Comparison of ENCODE assay signal across 8 cellular contexts in genomic region chr10:86693721-86694369, GRCh38. TPM values are rescaled to one million over a fixed set of nuclear protein-coding genes. Genes with fewer than 3 reads are reported as not detected.
DNase-seq lines count a peak whose midpoint lies in the region; ATAC-seq and TF ChIP-seq lines count a peak whose summit lies in the region.

No MANE protein-coding gene starts in this region.

- H3K4me2 ChIP-seq in OCI-LY3 (ENCODE audit: low read length), result no peak overlapping the region
- H3K4me2 ChIP-seq in hepatocyte, result peak overlapping the region; percentile 30

- DNase-seq in natural killer cell, result no peak
- no peak for DNase-seq in natural killer cell treated with Interleukin-12 subunit alpha and Interleukin-12 subunit beta and Interleukin-15 and Interleukin-18, amount 100 ng/mL, for 72 hours (ENCODE audit: low spot score)
- peak; percentile 57 for DNase-seq in activated naive CD4-positive, alpha-beta T cell treated with anti-CD3 and anti-CD28 coated beads, Interleukin-2, amount 10 ng/mL, durations not matched to agents 7 days and 5 days
- peak; percentile 77 for DNase-seq in hepatocyte (ENCODE audit: low spot score)
- DNase-seq in stimulated activated CD4-positive, alpha-beta T cell treated with anti-CD3 and anti-CD28 coated beads, Interleukin-4, amount 100 ng/mL, for 24 hours, result peak; percentile 32
- DNase-seq in DMS153 treated with DMSO at 0.1 percent for 48 hours (lab: John Stamatoyannopoulos, UW; ENCODE audit: unreplicated experiment), result no peak
- no peak for DNase-seq in T1000 (lab: John Stamatoyannopoulos, UW)

- WGBS in hepatocyte (ENCODE audit: low lambda C conversion rate, missing lambda C conversion rate), result 20% methylated on average over 10 of the region's 10 CpGs

- H2AFZ ChIP-seq in OCI-LY3 (ENCODE audit: low read depth, low read length) (peak overlapping the region; percentile 36; the same call in 1 of the 2 replicates), hepatocyte (peak overlapping the region; percentile 12)

- CTCF ChIA-PET in activated naive CD4-positive, alpha-beta T cell treated with anti-CD3 and anti-CD28 coated beads, Interleukin-2, amount 10 ng/mL, durations not matched to agents 7 days and 5 days (lab: Charles Lee), result interaction anchor here (0.8 to 3.9 kb wide), 7 partner anchors 9 to 267 kb away, joined by 3 to 34 read pairs (median 5); no protein-coding TSS in a partner anchor

- H3K9me2 ChIP-seq in hepatocyte (replicated peaks; ENCODE audit: insufficient read depth), result no peaks in the 10 kb centered on the region

- H3K27ac ChIP-seq in OCI-LY3 (ENCODE audit: low read length), result no peak overlapping the region
- H3K27ac ChIP-seq in hepatocyte, result no peak overlapping the region

- H3K4me1 ChIP-seq in OCI-LY3 (ENCODE audit: low read length), result no peaks in the 10 kb centered on the region
- peaks cover 5% of the 10 kb centered on the region for H3K4me1 ChIP-seq in hepatocyte (ENCODE audit: insufficient read depth)

- peaks cover 0 to 4% of the 10 kb centered on the region in 2 donors for H3K4me1 Mint-ChIP-seq in natural killer cell
- peaks cover 0 to 4% of the 10 kb centered on the region in 2 donors for H3K4me1 Mint-ChIP-seq in natural killer cell treated with Interleukin-12 subunit alpha and Interleukin-12 subunit beta and Interleukin-15 and Interleukin-18, amount 100 ng/mL, for 72 hours (ENCODE audit: low read depth in 2 of 2)
- no peaks in the 10 kb centered on the region for H3K4me1 Mint-ChIP-seq in activated naive CD4-positive, alpha-beta T cell treated with anti-CD3 and anti-CD28 coated beads, Interleukin-2, amount 10 ng/mL, durations not matched to agents 7 days and 5 days

- H3K4me3 ChIP-seq in OCI-LY3 (ENCODE audit: low read length), result no peak overlapping the region
- H3K4me3 ChIP-seq in hepatocyte, result no peak overlapping the region

- intact Hi-C loops in natural killer cell (cut with micrococcal nuclease), result no loop called here

- peaks cover 0 to 8% of the 10 kb centered on the region in 2 donors for H3K27me3 Mint-ChIP-seq in natural killer cell (ENCODE audit: low read depth in 2 of 2)
- peaks cover 0 to 7% of the 10 kb centered on the region in 2 donors for H3K27me3 Mint-ChIP-seq in natural killer cell treated with Interleukin-12 subunit alpha and Interleukin-12 subunit beta and Interleukin-15 and Interleukin-18, amount 100 ng/mL, for 72 hours
- peaks cover 39% of the 10 kb centered on the region for H3K27me3 Mint-ChIP-seq in activated naive CD4-positive, alpha-beta T cell treated with anti-CD3 and anti-CD28 coated beads, Interleukin-2, amount 10 ng/mL, durations not matched to agents 7 days and 5 days

- no peak overlapping the region for H3K4me3 Mint-ChIP-seq in natural killer cell
- no peak overlapping the region for H3K4me3 Mint-ChIP-seq in natural killer cell treated with Interleukin-12 subunit alpha and Interleukin-12 subunit beta and Interleukin-15 and Interleukin-18, amount 100 ng/mL, for 72 hours
- H3K4me3 Mint-ChIP-seq in activated naive CD4-positive, alpha-beta T cell treated with anti-CD3 and anti-CD28 coated beads, Interleukin-2, amount 10 ng/mL, durations not matched to agents 7 days and 5 days, result no peak overlapping the region

- no peaks in the 10 kb centered on the region for H3K36me3 Mint-ChIP-seq in natural killer cell
- H3K36me3 Mint-ChIP-seq in natural killer cell treated with Interleukin-12 subunit alpha and Interleukin-12 subunit beta and Interleukin-15 and Interleukin-18, amount 100 ng/mL, for 72 hours, result no peaks in the 10 kb centered on the region
- H3K36me3 Mint-ChIP-seq in activated naive CD4-positive, alpha-beta T cell treated with anti-CD3 and anti-CD28 coated beads, Interleukin-2, amount 10 ng/mL, durations not matched to agents 7 days and 5 days, result no peaks in the 10 kb centered on the region

- H4K20me1 ChIP-seq in OCI-LY3 (ENCODE audit: insufficient read depth, low read length) (no peaks in the 10 kb centered on the region), hepatocyte (ENCODE audit: insufficient read depth, poor library complexity, severe bottlenecking) (no peaks in the 10 kb centered on the region)

- H3K9me3 ChIP-seq in OCI-LY3 (ENCODE audit: insufficient read depth, low read length) (no peaks in the 10 kb centered on the region), hepatocyte (ENCODE audit: low read depth) (no peaks in the 10 kb centered on the region)

- H3K79me2 ChIP-seq in OCI-LY3 (ENCODE audit: low read length) (no peaks in the 10 kb centered on the region), hepatocyte (no peaks in the 10 kb centered on the region)

- TF ChIP-seq CTCF in natural killer cell (IDR thresholded peaks at IDR 0.05), result peak; percentile 62
- TF ChIP-seq CTCF in OCI-LY3 (IDR thresholded peaks at IDR 0.05; ENCODE audit: low read depth, low read length), result peak; percentile 49
- peak; percentile 76 for TF ChIP-seq CTCF in hepatocyte (IDR thresholded peaks at IDR 0.05; ENCODE audit: poor library complexity)

- peak in 2 of 3 donors; percentile 53 to 57 for ATAC-seq in natural killer cell
- ATAC-seq in natural killer cell treated with Interleukin-12 subunit alpha and Interleukin-12 subunit beta and Interleukin-15 and Interleukin-18, amount 100 ng/mL, for 72 hours, result no peak

- H3K27me3 ChIP-seq in OCI-LY3 (ENCODE audit: low read depth, low read length) (no peaks in the 10 kb centered on the region), hepatocyte (no peaks in the 10 kb centered on the region)

- no peaks in the 10 kb centered on the region for H3K9me3 Mint-ChIP-seq in natural killer cell
- no peaks in the 10 kb centered on the region for H3K9me3 Mint-ChIP-seq in natural killer cell treated with Interleukin-12 subunit alpha and Interleukin-12 subunit beta and Interleukin-15 and Interleukin-18, amount 100 ng/mL, for 72 hours
- H3K9me3 Mint-ChIP-seq in activated naive CD4-positive, alpha-beta T cell treated with anti-CD3 and anti-CD28 coated beads, Interleukin-2, amount 10 ng/mL, durations not matched to agents 7 days and 5 days, result no peaks in the 10 kb centered on the region

- H3K36me3 ChIP-seq in OCI-LY3 (replicated peaks; ENCODE audit: low read depth, low read length), result no peaks in the 10 kb centered on the region
- H3K36me3 ChIP-seq in hepatocyte (replicated peaks; ENCODE audit: insufficient read depth, low read depth), result no peaks in the 10 kb centered on the region

- no peak overlapping the region for H3K9ac ChIP-seq in OCI-LY3 (ENCODE audit: low read length)

- H3K27ac Mint-ChIP-seq in natural killer cell, result no peak overlapping the region
- no peak overlapping the region for H3K27ac Mint-ChIP-seq in natural killer cell treated with Interleukin-12 subunit alpha and Interleukin-12 subunit beta and Interleukin-15 and Interleukin-18, amount 100 ng/mL, for 72 hours
- H3K27ac Mint-ChIP-seq in activated naive CD4-positive, alpha-beta T cell treated with anti-CD3 and anti-CD28 coated beads, Interleukin-2, amount 10 ng/mL, durations not matched to agents 7 days and 5 days, result no peak overlapping the region

RNA-seq across cellular contexts. Expression of gene LDB3, which starts 25.5 kb away (rescaled TPM):
- total RNA-seq in natural killer cell (under 1 TPM in 2 of 3 donors, not detected in 1; 0.11 to 0.12 TPM), hepatocyte (0.12 TPM in 1 of 2 replicates, not detected in the other)
- total RNA-seq in natural killer cell treated with Interleukin-12 subunit alpha and Interleukin-12 subunit beta and Interleukin-15 and Interleukin-18, amount 100 ng/mL, for 72 hours, result not detected
- polyA plus RNA-seq in hepatocyte, result 0.31 and 0.43 TPM in 2 replicates

RNA-seq across cellular contexts. Expression of gene OPN4, which starts 39.5 kb away (rescaled TPM):
- total RNA-seq in natural killer cell (not detected), hepatocyte (not detected in 2 replicates)
- not detected for total RNA-seq in natural killer cell treated with Interleukin-12 subunit alpha and Interleukin-12 subunit beta and Interleukin-15 and Interleukin-18, amount 100 ng/mL, for 72 hours
- not detected in 2 replicates for polyA plus RNA-seq in hepatocyte

Comparison
In these comparisons a context has a peak if more than half of its experiments do, and no peak if none do; other contexts are left out.
1. ATAC-seq: peak in natural killer cell (2 of 3); none in natural killer cell treated with Interleukin-12 subunit alpha and Interleukin-12 subunit beta and Interleukin-15 and Interleukin-18, amount 100 ng/mL, for 72 hours (0 of 2).
2. DNase-seq: peak in activated naive CD4-positive, alpha-beta T cell treated with anti-CD3 and anti-CD28 coated beads, Interleukin-2, amount 10 ng/mL, durations not matched to agents 7 days and 5 days (single experiment), hepatocyte (single experiment) and stimulated activated CD4-positive, alpha-beta T cell treated with anti-CD3 and anti-CD28 coated beads, Interleukin-4, amount 100 ng/mL, for 24 hours (single experiment); none in natural killer cell (single experiment), natural killer cell treated with Interleukin-12 subunit alpha and Interleukin-12 subunit beta and Interleukin-15 and Interleukin-18, amount 100 ng/mL, for 72 hours (single experiment), DMS153 treated with DMSO at 0.1 percent for 48 hours (single experiment) and T1000 (single experiment).
3. Peak in every context shown above with its lines, with median percentiles within 50 percentile points of each other: CTCF ChIP-seq.